In the genomic region with DNA sequence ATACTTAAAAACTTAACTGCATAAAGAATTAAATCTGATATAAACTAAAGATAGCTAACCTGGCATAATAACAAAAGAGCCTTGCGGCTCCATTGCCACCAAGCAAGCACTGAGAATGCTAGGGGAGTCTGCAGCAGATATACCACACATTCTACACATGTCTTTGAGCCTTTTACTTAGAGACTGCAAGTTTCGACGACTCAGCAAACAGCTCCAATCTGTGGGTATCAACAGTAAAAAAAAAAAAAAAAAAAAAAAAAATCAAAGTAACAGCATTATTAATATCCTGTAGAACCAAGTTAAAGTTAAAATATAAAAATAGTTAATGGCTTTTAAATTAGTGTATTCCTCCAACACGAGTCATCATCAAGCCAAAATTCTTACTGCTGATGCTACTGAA, we compare ENCODE assay signal across 2 cellular contexts.
TF ChIP-seq lines count a peak whose summit lies in the region.

No MANE protein-coding gene starts in this region.

TF ChIP-seq in A549, 52 proteins besides CTCF, POLR2A, EP300 and RAD21:
- TF ChIP-seq SREBF2 (IDR thresholded peaks at IDR 0.05) (no peak), MAFK (IDR thresholded peaks at IDR 0.05; ENCODE audit: partially characterized antibody) (peak; percentile 90)
- TF ChIP-seq, protein P1, sequence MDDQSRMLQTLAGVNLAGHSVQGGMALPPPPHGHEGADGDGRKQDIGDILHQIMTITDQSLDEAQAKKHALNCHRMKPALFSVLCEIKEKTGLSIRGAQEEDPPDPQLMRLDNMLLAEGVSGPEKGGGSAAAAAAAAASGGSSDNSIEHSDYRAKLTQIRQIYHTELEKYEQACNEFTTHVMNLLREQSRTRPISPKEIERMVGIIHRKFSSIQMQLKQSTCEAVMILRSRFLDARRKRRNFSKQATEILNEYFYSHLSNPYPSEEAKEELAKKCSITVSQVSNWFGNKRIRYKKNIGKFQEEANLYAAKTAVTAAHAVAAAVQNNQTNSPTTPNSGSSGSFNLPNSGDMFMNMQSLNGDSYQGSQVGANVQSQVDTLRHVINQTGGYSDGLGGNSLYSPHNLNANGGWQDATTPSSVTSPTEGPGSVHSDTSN (IDR thresholded peaks at IDR 0.05): no peak

TF ChIP-seq in GM12878, 131 proteins besides CTCF, POLR2A, EP300 and RAD21:
- TF ChIP-seq CHD4 (IDR thresholded peaks at IDR 0.05) (no peak), FOS (IDR thresholded peaks at IDR 0.05; ENCODE audit: borderline replicate concordance, extremely low read depth, insufficient read length) (no peak), ZSCAN29 (IDR thresholded peaks at IDR 0.05) (no peak), ASH2L (IDR thresholded peaks at IDR 0.05; ENCODE audit: borderline replicate concordance, low read depth) (no peak), SRF (IDR thresholded peaks at IDR 0.05; ENCODE audit: low read depth in 2 of 2, low read length in 2 of 2) (no peak), TCF7 (IDR thresholded peaks at IDR 0.05; ENCODE audit: borderline replicate concordance) (no peak), TARDBP (IDR thresholded peaks at IDR 0.05; ENCODE audit: borderline replicate concordance) (no peak), ELK1 (IDR thresholded peaks at IDR 0.05; ENCODE audit: low read depth, low read length) (no peak), STAT3 (IDR thresholded peaks at IDR 0.05; ENCODE audit: low read depth, low read length) (no peak)
- TF ChIP-seq, protein P2, sequence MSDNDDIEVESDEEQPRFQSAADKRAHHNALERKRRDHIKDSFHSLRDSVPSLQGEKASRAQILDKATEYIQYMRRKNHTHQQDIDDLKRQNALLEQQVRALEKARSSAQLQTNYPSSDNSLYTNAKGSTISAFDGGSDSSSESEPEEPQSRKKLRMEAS (IDR thresholded peaks at IDR 0.05; ENCODE audit: low read depth, low read length): no peak
- TF ChIP-seq, protein P3, sequence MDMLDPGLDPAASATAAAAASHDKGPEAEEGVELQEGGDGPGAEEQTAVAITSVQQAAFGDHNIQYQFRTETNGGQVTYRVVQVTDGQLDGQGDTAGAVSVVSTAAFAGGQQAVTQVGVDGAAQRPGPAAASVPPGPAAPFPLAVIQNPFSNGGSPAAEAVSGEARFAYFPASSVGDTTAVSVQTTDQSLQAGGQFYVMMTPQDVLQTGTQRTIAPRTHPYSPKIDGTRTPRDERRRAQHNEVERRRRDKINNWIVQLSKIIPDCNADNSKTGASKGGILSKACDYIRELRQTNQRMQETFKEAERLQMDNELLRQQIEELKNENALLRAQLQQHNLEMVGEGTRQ (IDR thresholded peaks at IDR 0.05; ENCODE audit: borderline replicate concordance, low read depth, low read length): no peak
- TF ChIP-seq, protein P4, sequence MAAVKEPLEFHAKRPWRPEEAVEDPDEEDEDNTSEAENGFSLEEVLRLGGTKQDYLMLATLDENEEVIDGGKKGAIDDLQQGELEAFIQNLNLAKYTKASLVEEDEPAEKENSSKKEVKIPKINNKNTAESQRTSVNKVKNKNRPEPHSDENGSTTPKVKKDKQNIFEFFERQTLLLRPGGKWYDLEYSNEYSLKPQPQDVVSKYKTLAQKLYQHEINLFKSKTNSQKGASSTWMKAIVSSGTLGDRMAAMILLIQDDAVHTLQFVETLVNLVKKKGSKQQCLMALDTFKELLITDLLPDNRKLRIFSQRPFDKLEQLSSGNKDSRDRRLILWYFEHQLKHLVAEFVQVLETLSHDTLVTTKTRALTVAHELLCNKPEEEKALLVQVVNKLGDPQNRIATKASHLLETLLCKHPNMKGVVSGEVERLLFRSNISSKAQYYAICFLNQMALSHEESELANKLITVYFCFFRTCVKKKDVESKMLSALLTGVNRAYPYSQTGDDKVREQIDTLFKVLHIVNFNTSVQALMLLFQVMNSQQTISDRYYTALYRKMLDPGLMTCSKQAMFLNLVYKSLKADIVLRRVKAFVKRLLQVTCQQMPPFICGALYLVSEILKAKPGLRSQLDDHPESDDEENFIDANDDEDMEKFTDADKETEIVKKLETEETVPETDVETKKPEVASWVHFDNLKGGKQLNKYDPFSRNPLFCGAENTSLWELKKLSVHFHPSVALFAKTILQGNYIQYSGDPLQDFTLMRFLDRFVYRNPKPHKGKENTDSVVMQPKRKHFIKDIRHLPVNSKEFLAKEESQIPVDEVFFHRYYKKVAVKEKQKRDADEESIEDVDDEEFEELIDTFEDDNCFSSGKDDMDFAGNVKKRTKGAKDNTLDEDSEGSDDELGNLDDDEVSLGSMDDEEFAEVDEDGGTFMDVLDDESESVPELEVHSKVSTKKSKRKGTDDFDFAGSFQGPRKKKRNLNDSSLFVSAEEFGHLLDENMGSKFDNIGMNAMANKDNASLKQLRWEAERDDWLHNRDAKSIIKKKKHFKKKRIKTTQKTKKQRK (IDR thresholded peaks at IDR 0.05; ENCODE audit: low read depth, low read length): no peak
- TF ChIP-seq, protein P5, sequence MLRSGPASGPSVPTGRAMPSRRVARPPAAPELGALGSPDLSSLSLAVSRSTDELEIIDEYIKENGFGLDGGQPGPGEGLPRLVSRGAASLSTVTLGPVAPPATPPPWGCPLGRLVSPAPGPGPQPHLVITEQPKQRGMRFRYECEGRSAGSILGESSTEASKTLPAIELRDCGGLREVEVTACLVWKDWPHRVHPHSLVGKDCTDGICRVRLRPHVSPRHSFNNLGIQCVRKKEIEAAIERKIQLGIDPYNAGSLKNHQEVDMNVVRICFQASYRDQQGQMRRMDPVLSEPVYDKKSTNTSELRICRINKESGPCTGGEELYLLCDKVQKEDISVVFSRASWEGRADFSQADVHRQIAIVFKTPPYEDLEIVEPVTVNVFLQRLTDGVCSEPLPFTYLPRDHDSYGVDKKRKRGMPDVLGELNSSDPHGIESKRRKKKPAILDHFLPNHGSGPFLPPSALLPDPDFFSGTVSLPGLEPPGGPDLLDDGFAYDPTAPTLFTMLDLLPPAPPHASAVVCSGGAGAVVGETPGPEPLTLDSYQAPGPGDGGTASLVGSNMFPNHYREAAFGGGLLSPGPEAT (IDR thresholded peaks at IDR 0.05; ENCODE audit: low read depth): no peak
